ENCODE assay signal across 1 cellular context in the genomic region with DNA sequence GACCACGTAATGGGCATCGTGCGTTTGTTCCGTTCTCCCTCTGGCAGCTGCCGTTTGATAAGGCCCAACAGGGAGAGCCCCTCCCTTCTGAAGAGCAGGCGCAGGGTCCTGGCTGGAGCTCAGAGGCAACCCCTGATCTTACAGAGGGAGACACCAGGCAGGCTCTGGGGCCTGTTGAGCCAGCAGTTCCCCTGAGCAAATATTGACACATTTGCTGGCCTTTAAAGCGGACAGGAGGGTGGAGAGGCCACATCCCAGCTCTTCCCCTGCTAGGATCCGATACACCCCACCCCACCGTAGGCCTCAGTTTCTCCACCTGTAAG.
TF ChIP-seq lines count a peak whose summit lies in the region.

No MANE protein-coding gene starts in this region.

TF ChIP-seq in HEK293, 187 proteins besides CTCF, POLR2A, EP300 and RAD21 (continued from another document):
- TF ChIP-seq KLF9 (tag by site-specific recombination; IDR thresholded peaks at IDR 0.05; ENCODE audit: low read depth) (no peak), ZNF140 (tag by site-specific recombination; IDR thresholded peaks at IDR 0.05) (no peak)
TF ChIP-seq in HEK293: peak in this region for 9.
